18 cellular contexts compared by ENCODE assay signal in the genomic region with DNA sequence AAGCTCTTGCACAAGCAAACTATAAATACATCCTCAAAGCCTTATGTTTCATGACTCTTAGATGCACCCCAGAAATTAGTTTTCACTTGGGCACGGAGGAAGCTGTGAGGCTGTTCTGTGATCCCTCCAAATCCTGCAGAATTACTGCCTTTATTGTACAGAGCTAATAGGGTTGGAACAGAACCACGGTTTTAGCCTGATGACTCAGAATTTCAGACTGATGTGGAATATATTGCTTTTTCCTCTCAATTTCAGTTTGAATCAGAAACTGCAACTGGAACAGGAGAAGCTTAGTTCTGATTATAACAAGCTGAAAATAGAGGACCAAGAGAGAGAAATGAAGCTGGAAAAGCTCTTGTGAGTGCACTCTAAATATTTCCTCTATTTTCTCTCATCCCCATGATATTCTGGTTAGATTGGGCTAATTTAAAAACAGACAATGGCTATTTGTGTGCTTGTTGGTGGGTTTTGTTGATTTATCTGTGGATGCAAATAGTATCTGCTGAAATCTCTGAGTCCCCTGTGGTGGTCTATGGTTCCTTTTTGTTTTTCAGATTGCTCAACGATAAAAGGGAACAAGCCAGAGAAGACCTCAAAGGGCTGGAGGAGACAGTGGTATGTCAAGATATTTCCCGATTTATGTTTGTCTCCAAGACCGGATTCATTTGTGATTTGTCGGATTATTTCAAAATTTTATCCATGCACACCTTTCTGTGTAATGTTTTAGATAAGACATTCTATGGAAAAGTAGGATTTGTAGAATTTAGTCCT. TPM values are rescaled to one million over a fixed set of nuclear protein-coding genes. Genes with fewer than 3 reads are reported as not detected.
DNase-seq lines count a peak whose midpoint lies in the region; ATAC-seq and TF ChIP-seq lines count a peak whose summit lies in the region.
"Had no signal": no experiment of that assay in that cellular context is flagged by ENCODE, and none has a peak within 500 bp of the region (broad histone marks: within the 10 kb centered on the region; RNA-seq: fewer than 3 reads in every experiment).

No MANE protein-coding gene starts in this region.

- no peak for ATAC-seq in GM21528 (IDR thresholded peaks at IDR 0.05; ENCODE audit: low FRiP score, unreplicated experiment)
- no peak for ATAC-seq in HG02884 (IDR thresholded peaks at IDR 0.05; ENCODE audit: unreplicated experiment)
- ATAC-seq: pancreas had no signal

- H3K9me3 Mint-ChIP-seq in nephron (no peaks in the 10 kb centered on the region), osteocyte (ENCODE audit: unreplicated experiment) (no peaks in the 10 kb centered on the region)
- H3K9me3 Mint-ChIP-seq: IgD-negative memory B cell had no signal

- peaks cover 25% of the 10 kb centered on the region for H3K4me1 ChIP-seq in HUES64 (ENCODE audit: insufficient read depth, low read length)
- H3K4me1 ChIP-seq: pancreas had no signal

- H3K27ac ChIP-seq in HUES64 (ENCODE audit: low read depth, low read length) (peak overlapping the region; percentile 55), cingulate gyrus (ENCODE audit: low read depth, low read length) (peak overlapping the region; percentile 44)
- H3K27ac ChIP-seq: pancreas had no signal

- H3K27me3 Mint-ChIP-seq in nephron (ENCODE audit: low read depth) (peaks cover 4% of the 10 kb centered on the region), osteocyte (ENCODE audit: unreplicated experiment) (no peaks in the 10 kb centered on the region)
- H3K27me3 Mint-ChIP-seq: IgD-negative memory B cell had no signal

- in situ Hi-C loops in G401 (cut with HindIII; ENCODE audit: low sequenced_read_pairs): no loop called here

- H3K4me3 Mint-ChIP-seq in nephron (no peak overlapping the region), osteocyte (ENCODE audit: unreplicated experiment) (no peak overlapping the region)
- H3K4me3 Mint-ChIP-seq: IgD-negative memory B cell had no signal

- peaks cover 55% of the 10 kb centered on the region for H3K36me3 ChIP-seq in HUES64 (ENCODE audit: insufficient read depth, low read length)
- H3K36me3 ChIP-seq: pancreas had no signal

- TF ChIP-seq CTCF in nephron (IDR thresholded peaks at IDR 0.05; ENCODE audit: unreplicated experiment in 3 of 3) (no peak), osteocyte (IDR thresholded peaks at IDR 0.05) (no peak)

- peak; percentile 19 for DNase-seq in G401 (ENCODE audit: low spot score)
- DNase-seq in NCI-H1694 treated with DMSO at 0.1 percent for 48 hours (lab: John Stamatoyannopoulos, UW): no peak
- no peak for DNase-seq in osteocyte (ENCODE audit: extremely low spot score, unreplicated experiment)
- DNase-seq: activated CD8-positive, alpha-beta memory T cell treated with anti-CD3 and anti-CD28 coated beads for 24 hours; activated naive CD4-positive, alpha-beta T cell treated with anti-CD3 and anti-CD28 coated beads, Interleukin-2, amount 50 U/mL, for 16 hours; cerebellar nuclear complex; GOT3; NCI-H1092 treated with DMSO at 0.1 percent for 48 hours; pancreas; stimulated activated naive CD4-positive, alpha-beta T cell treated with Interleukin-2 at 50 U/mL for 16 hours had no signal

- H3K9ac ChIP-seq in HUES64 (ENCODE audit: low read depth, low read length): peak overlapping the region; percentile 11; the same call in 1 of the 2 replicates

- peak overlapping the region; percentile 24; the same call in 1 of the 2 replicates for H3K4me3 ChIP-seq in HUES64 (ENCODE audit: low read length)
- H3K4me3 ChIP-seq: pancreas, skin epidermis had no signal

- peaks cover 30% of the 10 kb centered on the region for H3K36me3 Mint-ChIP-seq in nephron (ENCODE audit: low read depth)
- peaks cover 11% of the 10 kb centered on the region for H3K36me3 Mint-ChIP-seq in osteocyte (ENCODE audit: unreplicated experiment)

- H3K9me3 ChIP-seq in HUES64 (ENCODE audit: insufficient read depth, low read depth, low read length): peaks cover 15% of the 10 kb centered on the region
- H3K9me3 ChIP-seq: pancreas had no signal

- H3K27ac Mint-ChIP-seq in nephron (peak overlapping the region in 2 of 3 experiments; percentile 44 to 61), osteocyte (ENCODE audit: unreplicated experiment) (no peak overlapping the region)
- H3K27ac Mint-ChIP-seq: IgD-negative memory B cell had no signal

- H3K27me3 ChIP-seq in HUES64 (ENCODE audit: insufficient read depth, low read length): no peaks in the 10 kb centered on the region
- H3K27me3 ChIP-seq: pancreas had no signal

- peaks cover 56% of the 10 kb centered on the region for H3K4me1 Mint-ChIP-seq in nephron
- H3K4me1 Mint-ChIP-seq in osteocyte (ENCODE audit: unreplicated experiment): peaks cover 35% of the 10 kb centered on the region
- H3K4me1 Mint-ChIP-seq: IgD-negative memory B cell had no signal

- 41% methylated on average over 5 of the region's 6 CpGs for WGBS in HUES64

RNA-seq across cellular contexts. Expression of gene LYPD6B, which starts 38.1 kb away (rescaled TPM):
- total RNA-seq in G401 (2014; rRNA removed; shearing (Covaris generic)): 21.3 and 28.7 TPM in 2 replicates
- 2.5 TPM for polyA plus RNA-seq in HUES64 (2013, experiment 1 of 2)
- polyA plus RNA-seq in HUES64 (2013, experiment 2 of 2): 3.0 TPM
- total RNA-seq in osteocyte: 13.5 and 14.5 TPM in 2 replicates
- total RNA-seq: SK-MEL-5 had no signal
